ENCODE assay signal across 14 cellular contexts in genomic region chrX:153688071-153688470, GRCh38. TPM values are rescaled to one million over a fixed set of nuclear protein-coding genes. Genes with fewer than 3 reads are reported as not detected.
DNase-seq lines count a peak whose midpoint lies in the region; ATAC-seq and TF ChIP-seq lines count a peak whose summit lies in the region.
"Had no signal": no experiment of that assay in that cellular context is flagged by ENCODE, and none has a peak within 500 bp of the region (broad histone marks: within the 10 kb centered on the region; RNA-seq: fewer than 3 reads in every experiment).

No MANE protein-coding gene starts in this region.

- no peaks in the 10 kb centered on the region for H3K9me3 Mint-ChIP-seq in activated naive CD4-positive, alpha-beta T cell treated with anti-CD3 and anti-CD28 coated beads for 36 hours
- peaks cover 0 to 4% of the 10 kb centered on the region in 2 donors for H3K9me3 Mint-ChIP-seq in stimulated activated naive B cell treated with anti-CD40 and anti-IgM and Interleukin-4, amounts not matched to agents 10 μg/mL and 1 μg/mL and 100 μg/mL, for 72 hours
- H3K9me3 Mint-ChIP-seq: activated T-cell treated with anti-CD3 and anti-CD28 coated beads, Interleukin-2, amount 50 U/mL, for 24 hours; natural killer cell had no signal

- no peak for TF ChIP-seq POLR2A in erythroblast (IDR thresholded peaks at IDR 0.05; ENCODE audit: low read length)

- no peak overlapping the region for H3K27ac Mint-ChIP-seq in activated naive CD4-positive, alpha-beta T cell treated with anti-CD3 and anti-CD28 coated beads for 36 hours
- no peak overlapping the region for H3K27ac Mint-ChIP-seq in stimulated activated naive B cell treated with anti-CD40 and anti-IgM and Interleukin-4, amounts not matched to agents 10 μg/mL and 1 μg/mL and 100 μg/mL, for 72 hours
- H3K27ac Mint-ChIP-seq: activated T-cell treated with anti-CD3 and anti-CD28 coated beads, Interleukin-2, amount 50 U/mL, for 24 hours; natural killer cell had no signal

- H3K4me1 Mint-ChIP-seq in activated naive CD4-positive, alpha-beta T cell treated with anti-CD3 and anti-CD28 coated beads for 36 hours (ENCODE audit: low read depth), result no peaks in the 10 kb centered on the region
- peaks cover 4 to 19% of the 10 kb centered on the region in 2 donors for H3K4me1 Mint-ChIP-seq in stimulated activated naive B cell treated with anti-CD40 and anti-IgM and Interleukin-4, amounts not matched to agents 10 μg/mL and 1 μg/mL and 100 μg/mL, for 72 hours
- H3K4me1 Mint-ChIP-seq: natural killer cell had no signal

- peak; percentile 20 to 30 for ATAC-seq in stimulated activated naive B cell treated with anti-CD40 and anti-IgM and Interleukin-4, amounts not matched to agents 10 μg/mL and 1 μg/mL and 100 μg/mL, for 72 hours (replicated peaks)
- no peak for ATAC-seq in GM21526 (IDR thresholded peaks at IDR 0.05; ENCODE audit: low FRiP score, unreplicated experiment)
- ATAC-seq in GM21529 (IDR thresholded peaks at IDR 0.05; ENCODE audit: unreplicated experiment), result no peak

- DNase-seq in activated naive CD4-positive, alpha-beta T cell treated with anti-CD3 and anti-CD28 coated beads, Interleukin-2, amount 50 U/mL, for 16 hours, result peak; percentile 16
- no peak for DNase-seq in activated naive CD4-positive, alpha-beta T cell treated with anti-CD3 and anti-CD28 coated beads for 36 hours
- DNase-seq in NCI-H69 (lab: John Stamatoyannopoulos, UW), result peak; percentile 38
- peak; percentile 48 to 65 for DNase-seq in erythroblast (lab: John Stamatoyannopoulos, UW)
- DNase-seq in stimulated activated naive B cell treated with anti-CD40 and anti-IgM and Interleukin-4, amounts not matched to agents 10 μg/mL and 1 μg/mL and 100 μg/mL, for 72 hours, result no peak
- DNase-seq in hippocampal formation (lab: John Stamatoyannopoulos, UW), result no peak
- DNase-seq: activated CD4-positive, alpha-beta T cell treated with anti-CD3 and anti-CD28 coated beads for 1 hour; natural killer cell had no signal

- intact Hi-C loops in activated naive CD4-positive, alpha-beta T cell treated with anti-CD3 and anti-CD28 coated beads for 36 hours (cut with micrococcal nuclease), result no loop called here

- peaks cover 4% of the 10 kb centered on the region for H3K27me3 Mint-ChIP-seq in activated naive CD4-positive, alpha-beta T cell treated with anti-CD3 and anti-CD28 coated beads for 36 hours (ENCODE audit: low read depth)
- peaks cover 17 to 27% of the 10 kb centered on the region in 2 donors for H3K27me3 Mint-ChIP-seq in stimulated activated naive B cell treated with anti-CD40 and anti-IgM and Interleukin-4, amounts not matched to agents 10 μg/mL and 1 μg/mL and 100 μg/mL, for 72 hours

- CTCF ChIA-PET in activated naive CD4-positive, alpha-beta T cell treated with anti-CD3 and anti-CD28 coated beads for 36 hours (lab: Charles Lee), result interaction anchor here (2.1 kb wide), 1 partner anchor 20 kb away, joined by 5 read pairs; no protein-coding TSS in a partner anchor

- H3K4me3 Mint-ChIP-seq in activated naive CD4-positive, alpha-beta T cell treated with anti-CD3 and anti-CD28 coated beads for 36 hours, result no peak overlapping the region
- no peak overlapping the region for H3K4me3 Mint-ChIP-seq in stimulated activated naive B cell treated with anti-CD40 and anti-IgM and Interleukin-4, amounts not matched to agents 10 μg/mL and 1 μg/mL and 100 μg/mL, for 72 hours
- H3K4me3 Mint-ChIP-seq: activated T-cell treated with anti-CD3 and anti-CD28 coated beads, Interleukin-2, amount 50 U/mL, for 24 hours had no signal

- H3K36me3 Mint-ChIP-seq in activated naive CD4-positive, alpha-beta T cell treated with anti-CD3 and anti-CD28 coated beads for 36 hours (ENCODE audit: low read depth), result no peaks in the 10 kb centered on the region
- H3K36me3 Mint-ChIP-seq in stimulated activated naive B cell treated with anti-CD40 and anti-IgM and Interleukin-4, amounts not matched to agents 10 μg/mL and 1 μg/mL and 100 μg/mL, for 72 hours, result no peaks in the 10 kb centered on the region
- H3K36me3 Mint-ChIP-seq: natural killer cell had no signal

RNA-seq across cellular contexts. Expression of gene SLC6A8, which starts 0.3 kb away (rescaled TPM):
- under 1 TPM; 0.32 to 0.41 TPM for total RNA-seq in activated naive CD4-positive, alpha-beta T cell treated with anti-CD3 and anti-CD28 coated beads for 36 hours

RNA-seq across cellular contexts. Expression of gene PNCK, which starts 14.5 kb away (rescaled TPM):
- under 1 TPM; 0.26 to 0.30 TPM for total RNA-seq in activated naive CD4-positive, alpha-beta T cell treated with anti-CD3 and anti-CD28 coated beads for 36 hours
- total RNA-seq: LHCN-M2 had no signal

RNA-seq across cellular contexts. Expression of gene BCAP31, which starts 36.1 kb away (rescaled TPM):
- total RNA-seq in activated naive CD4-positive, alpha-beta T cell treated with anti-CD3 and anti-CD28 coated beads for 36 hours, result 10 to 100 TPM; 69.5 to 71.2 TPM

RNA-seq across cellular contexts. Expression of gene ABCD1, which starts 36.6 kb away (rescaled TPM):
- total RNA-seq in activated naive CD4-positive, alpha-beta T cell treated with anti-CD3 and anti-CD28 coated beads for 36 hours, result 1 to 10 TPM; 2.5 to 3.4 TPM

RNA-seq across cellular contexts. Expression of gene DUSP9, which starts 41.1 kb away (rescaled TPM):
- under 1 TPM in 1 of 2 experiments, not detected in 1; 0.36 TPM for total RNA-seq in activated naive CD4-positive, alpha-beta T cell treated with anti-CD3 and anti-CD28 coated beads for 36 hours
- total RNA-seq: chondrocyte, left colon, LHCN-M2, natural killer cell had no signal

Comparison
In these comparisons a context has a peak if more than half of its experiments do, and no peak if none do; other contexts are left out.
1. DNase-seq: peak in activated naive CD4-positive, alpha-beta T cell treated with anti-CD3 and anti-CD28 coated beads, Interleukin-2, amount 50 U/mL, for 16 hours (single experiment), NCI-H69 (single experiment) and erythroblast (2 of 2); none in activated naive CD4-positive, alpha-beta T cell treated with anti-CD3 and anti-CD28 coated beads for 36 hours (single experiment), stimulated activated naive B cell treated with anti-CD40 and anti-IgM and Interleukin-4, amounts not matched to agents 10 μg/mL and 1 μg/mL and 100 μg/mL, for 72 hours (single experiment) and hippocampal formation (0 of 2).
2. ATAC-seq: peak in stimulated activated naive B cell treated with anti-CD40 and anti-IgM and Interleukin-4, amounts not matched to agents 10 μg/mL and 1 μg/mL and 100 μg/mL, for 72 hours (2 of 2); none in GM21526 (single experiment) and GM21529 (single experiment).